Comparison of ENCODE assay signal across 18 cellular contexts in the genomic region with DNA sequence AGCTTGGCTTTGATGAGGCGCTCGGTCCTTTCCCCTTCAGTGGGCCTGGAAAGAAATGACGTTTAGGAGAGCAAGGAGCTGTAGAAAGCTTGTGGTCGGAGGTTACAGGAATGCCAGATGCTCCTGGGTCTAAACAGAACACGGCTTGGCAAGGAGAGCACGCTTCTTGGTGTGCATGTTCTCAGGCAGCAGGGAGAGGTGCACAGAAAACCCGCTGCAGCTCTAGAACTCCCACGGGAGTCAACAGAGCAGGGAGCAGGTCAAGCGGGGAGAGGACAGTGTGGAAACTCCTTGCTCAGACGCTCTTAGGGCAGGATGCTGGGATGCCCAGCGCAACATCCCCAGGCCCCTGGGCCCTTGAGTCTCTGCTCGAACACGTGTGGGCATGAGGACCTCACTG. TPM values are rescaled to one million over a fixed set of nuclear protein-coding genes. Genes with fewer than 3 reads are reported as not detected.
DNase-seq lines count a peak whose midpoint lies in the region; ATAC-seq and TF ChIP-seq lines count a peak whose summit lies in the region.
"Had no signal": no experiment of that assay in that cellular context is flagged by ENCODE, and none has a peak within 500 bp of the region (broad histone marks: within the 10 kb centered on the region; RNA-seq: fewer than 3 reads in every experiment).

No MANE protein-coding gene starts in this region.

- WGBS in sigmoid colon, 2 donors: 85 to 87% methylated on average over 13 of the region's 13 CpGs

- peak overlapping the region; percentile 96 for H3K27ac ChIP-seq in fibroblast of lung (ENCODE audit: insufficient read depth, low read length)
- H3K27ac ChIP-seq in sigmoid colon: peak overlapping the region; percentile 91 to 97 (median 92)

- H3K4me2 ChIP-seq in fibroblast of lung (ENCODE audit: extremely low read depth, insufficient read depth, low read length): no peak overlapping the region

- no peak overlapping the region for H3K4me3 Mint-ChIP-seq in activated T-helper 1 cell treated with anti-CD3 and anti-CD28 coated beads, Interleukin-12 subunit alpha, Interleukin-12 subunit beta, Interleukin-2, Interleukin-4 antibody, amounts not matched to agents 30 ng/mL and 10 ng/mL and 1 ng/mL, durations not matched to agents 14 hours and 24 hours and 36 hours
- H3K4me3 Mint-ChIP-seq: activated naive CD4-positive, alpha-beta T cell treated with anti-CD3 and anti-CD28 coated beads, Interleukin-2, amount 10 ng/mL, durations not matched to agents 7 days and 5 days; mesothelial cell of epicardium had no signal

- H2AFZ ChIP-seq in fibroblast of lung (ENCODE audit: low read length): no peak overlapping the region

- H3K9me3 ChIP-seq in fibroblast of lung (ENCODE audit: control insufficient read depth, insufficient read depth, low read depth, low read length): no peaks in the 10 kb centered on the region
- H3K9me3 ChIP-seq in sigmoid colon: no peaks in the 10 kb centered on the region

- TF ChIP-seq POLR2A in sigmoid colon (IDR thresholded peaks at IDR 0.05): no peak

- H3K4me1 ChIP-seq in fibroblast of lung (ENCODE audit: control insufficient read depth, extremely low read depth, insufficient read depth, low read length) (peaks cover 36% of the 10 kb centered on the region), sigmoid colon (peaks cover 0 to 60% (median 56%) of the 10 kb centered on the region in 4 donors)

- H3K79me2 ChIP-seq in fibroblast of lung (ENCODE audit: control insufficient read depth, insufficient read depth, low read length): peaks cover 6% of the 10 kb centered on the region

- intact Hi-C loops in sigmoid colon (cut with DNase I): loop anchor here (10.0 kb wide), 3 partner anchors 148 to 682 kb away; a partner anchor contains a TSS
- intact Hi-C loops in activated T-helper 1 cell treated with anti-CD3 and anti-CD28 coated beads, Interleukin-12 subunit alpha, Interleukin-12 subunit beta, Interleukin-2, Interleukin-4 antibody, amounts not matched to agents 30 ng/mL and 10 ng/mL and 1 ng/mL, durations not matched to agents 14 hours and 24 hours and 36 hours (cut with micrococcal nuclease): no loop called here

- H3K4me1 Mint-ChIP-seq in activated T-helper 1 cell treated with anti-CD3 and anti-CD28 coated beads, Interleukin-12 subunit alpha, Interleukin-12 subunit beta, Interleukin-2, Interleukin-4 antibody, amounts not matched to agents 30 ng/mL and 10 ng/mL and 1 ng/mL, durations not matched to agents 14 hours and 24 hours and 36 hours (ENCODE audit: low read depth): peaks cover 10% of the 10 kb centered on the region

- H3K27me3 Mint-ChIP-seq in activated T-helper 1 cell treated with anti-CD3 and anti-CD28 coated beads, Interleukin-12 subunit alpha, Interleukin-12 subunit beta, Interleukin-2, Interleukin-4 antibody, amounts not matched to agents 30 ng/mL and 10 ng/mL and 1 ng/mL, durations not matched to agents 14 hours and 24 hours and 36 hours (ENCODE audit: insufficient read depth): no peaks in the 10 kb centered on the region
- H3K27me3 Mint-ChIP-seq: activated naive CD4-positive, alpha-beta T cell treated with anti-CD3 and anti-CD28 coated beads, Interleukin-2, amount 10 ng/mL, durations not matched to agents 7 days and 5 days had no signal

- ATAC-seq in GM19351 (IDR thresholded peaks at IDR 0.05; ENCODE audit: unreplicated experiment): no peak
- ATAC-seq: GM12878 had no signal

- H3K9ac ChIP-seq in fibroblast of lung (ENCODE audit: insufficient read depth, low read length): no peak overlapping the region

- H3K36me3 ChIP-seq in fibroblast of lung (ENCODE audit: control insufficient read depth, insufficient read depth, low read length) (peaks cover 31% of the 10 kb centered on the region), sigmoid colon (peaks cover 19 to 50% (median 26%) of the 10 kb centered on the region in 4 donors)

- peaks cover 22% of the 10 kb centered on the region for H3K36me3 Mint-ChIP-seq in activated T-helper 1 cell treated with anti-CD3 and anti-CD28 coated beads, Interleukin-12 subunit alpha, Interleukin-12 subunit beta, Interleukin-2, Interleukin-4 antibody, amounts not matched to agents 30 ng/mL and 10 ng/mL and 1 ng/mL, durations not matched to agents 14 hours and 24 hours and 36 hours (ENCODE audit: low read depth)

- TF ChIP-seq CTCF in fibroblast of lung (conservative IDR thresholded peaks at IDR 0.05 in 1 of 2, IDR thresholded peaks at IDR 0.05 in 1 of 2; ENCODE audit: low read depth in 1 of 2, low read length in 2 of 2) (no peak), sigmoid colon (IDR thresholded peaks at IDR 0.05) (no peak)

- H4K20me1 ChIP-seq in fibroblast of lung (ENCODE audit: control insufficient read depth, extremely low read depth, insufficient read depth, low read length): no peaks in the 10 kb centered on the region

- TF ChIP-seq EP300 in sigmoid colon (IDR thresholded peaks at IDR 0.05): no peak

- H3K27me3 ChIP-seq in fibroblast of lung (ENCODE audit: control insufficient read depth, insufficient read depth, low read length) (no peaks in the 10 kb centered on the region), sigmoid colon (no peaks in the 10 kb centered on the region)

- no peak overlapping the region for H3K4me3 ChIP-seq in fibroblast of lung (replicated peaks in 1 of 4; ENCODE audit: control extremely low read depth in 1 of 4, insufficient read depth in 1 of 4, low read depth in 3 of 4, low read length in 4 of 4)
- no peak overlapping the region for H3K4me3 ChIP-seq in sigmoid colon
- H3K4me3 ChIP-seq: GM12878 had no signal

- no peak overlapping the region for H3K27ac Mint-ChIP-seq in activated T-helper 1 cell treated with anti-CD3 and anti-CD28 coated beads, Interleukin-12 subunit alpha, Interleukin-12 subunit beta, Interleukin-2, Interleukin-4 antibody, amounts not matched to agents 30 ng/mL and 10 ng/mL and 1 ng/mL, durations not matched to agents 14 hours and 24 hours and 36 hours
- H3K27ac Mint-ChIP-seq: activated naive CD4-positive, alpha-beta T cell treated with anti-CD3 and anti-CD28 coated beads, Interleukin-2, amount 10 ng/mL, durations not matched to agents 7 days and 5 days had no signal

- no peaks in the 10 kb centered on the region for H3K9me3 Mint-ChIP-seq in activated T-helper 1 cell treated with anti-CD3 and anti-CD28 coated beads, Interleukin-12 subunit alpha, Interleukin-12 subunit beta, Interleukin-2, Interleukin-4 antibody, amounts not matched to agents 30 ng/mL and 10 ng/mL and 1 ng/mL, durations not matched to agents 14 hours and 24 hours and 36 hours
- H3K9me3 Mint-ChIP-seq: activated naive CD4-positive, alpha-beta T cell treated with anti-CD3 and anti-CD28 coated beads, Interleukin-2, amount 10 ng/mL, durations not matched to agents 7 days and 5 days; mesothelial cell of epicardium had no signal

- DNase-seq in EH (ENCODE audit: low read depth) (peak; percentile 60), RPMI7951 (ENCODE audit: low read depth) (peak; percentile 58), fibroblast of lung (ENCODE audit: low read depth in 2 of 2) (peak in 1 of 2 donors; percentile 56), sigmoid colon (no peak), MV-4-11 (lab: John Stamatoyannopoulos, UW) (no peak)
- no peak for DNase-seq in effector CD4-positive, alpha-beta T cell
- no peak for DNase-seq in activated T-helper 1 cell treated with anti-CD3 and anti-CD28 coated beads, Interleukin-12 subunit alpha, Interleukin-12 subunit beta, Interleukin-2, Interleukin-4 antibody, amounts not matched to agents 30 ng/mL and 10 ng/mL and 1 ng/mL, durations not matched to agents 14 hours and 24 hours and 36 hours (ENCODE audit: low spot score)
- DNase-seq: activated naive CD4-positive, alpha-beta T cell treated with anti-CD3 and anti-CD28 coated beads, Interleukin-2, amount 10 ng/mL, durations not matched to agents 7 days and 5 days; C1 segment of cervical spinal cord; cortex of kidney; Karpas-422; NCI-H1930; NCI-H774; SIG-M5; stimulated activated CD4-positive, alpha-beta T cell treated with anti-CD3 and anti-CD28 coated beads, Interleukin-1b, Interleukin-23, amount 100 ng/mL, for 48 hours had no signal

RNA-seq across cellular contexts. Expression of a gene that starts 51.0 kb away (rescaled TPM):
- total RNA-seq in RPMI7951 (2014; rRNA removed; shearing (Covaris generic)): 21.1 and 23.7 TPM in 2 replicates
- 14.4 and 24.9 TPM in 2 replicates for total RNA-seq in fibroblast of lung
- polyA plus RNA-seq in fibroblast of lung: 22.1 and 31.9 TPM in 2 replicates
- polyA plus RNA-seq in fibroblast of lung (2012): 21.3 and 23.4 TPM in 2 replicates
- 66.6 and 95.5 TPM in 2 replicates for polyA minus RNA-seq in fibroblast of lung (ENCODE audit: low replicate concordance)
- 10 to 100 TPM in 3 of 4 donors, 1 to 10 TPM in 1; 9.9 to 19.7 (median 12.6) TPM for total RNA-seq in sigmoid colon
- 10 to 100 TPM in 1 of 3 donors, 1 to 10 TPM in 2; 3.6 to 10.1 (median 5.1) TPM for polyA plus RNA-seq in sigmoid colon
- 25.6 and 26.6 TPM in 2 replicates for total RNA-seq in activated T-helper 1 cell treated with anti-CD3 and anti-CD28 coated beads, Interleukin-12 subunit alpha, Interleukin-12 subunit beta, Interleukin-2, Interleukin-4 antibody, amounts not matched to agents 30 ng/mL and 10 ng/mL and 1 ng/mL, durations not matched to agents 14 hours and 24 hours and 36 hours

Comparison
In these comparisons a context has a peak if more than half of its experiments do, and no peak if none do; other contexts are left out.
1. DNase-seq: peak in EH (single experiment) and RPMI7951 (single experiment); none in sigmoid colon (single experiment), effector CD4-positive, alpha-beta T cell (single experiment), activated T-helper 1 cell treated with anti-CD3 and anti-CD28 coated beads, Interleukin-12 subunit alpha, Interleukin-12 subunit beta, Interleukin-2, Interleukin-4 antibody, amounts not matched to agents 30 ng/mL and 10 ng/mL and 1 ng/mL, durations not matched to agents 14 hours and 24 hours and 36 hours (single experiment) and MV-4-11 (single experiment).